Comparison of ENCODE assay signal across 8 cellular contexts in genomic region chr9:111926421-111926875, GRCh38. TPM values are rescaled to one million over a fixed set of nuclear protein-coding genes. Genes with fewer than 3 reads are reported as not detected.
A peak's percentile ranks its signal among the peaks of the same experiment; 100 is the strongest.
DNase-seq lines count a peak whose midpoint lies in the region; ATAC-seq and TF ChIP-seq lines count a peak whose summit lies in the region.

No MANE protein-coding gene starts in this region.

- no peaks in the 10 kb centered on the region for H3K4me1 Mint-ChIP-seq in progenitor cell of endocrine pancreas (ENCODE audit: low read depth)

- no peaks in the 10 kb centered on the region for H3K27me3 Mint-ChIP-seq in progenitor cell of endocrine pancreas

- ATAC-seq in GM19351 (IDR thresholded peaks at IDR 0.05; ENCODE audit: unreplicated experiment): peak; percentile 99
- peak; percentile 98 for ATAC-seq in HG03442 (IDR thresholded peaks at IDR 0.05; ENCODE audit: unreplicated experiment)
- peak; percentile 96 to 98 for ATAC-seq in activated CD4-positive, CD25-positive, alpha-beta regulatory T cell treated with anti-CD3 and anti-CD28 coated beads, Interleukin-2, amount 50 U/mL, for 24 hours
- peak; percentile 74 for ATAC-seq in esophagus mucosa

- no peaks in the 10 kb centered on the region for H3K9me3 Mint-ChIP-seq in progenitor cell of endocrine pancreas (ENCODE audit: low read depth)

- no peak overlapping the region for H3K27ac Mint-ChIP-seq in progenitor cell of endocrine pancreas

- TF ChIP-seq CTCF in progenitor cell of endocrine pancreas (IDR thresholded peaks at IDR 0.05; ENCODE audit: unreplicated experiment): no peak

- H3K36me3 Mint-ChIP-seq in progenitor cell of endocrine pancreas (ENCODE audit: insufficient read depth): peaks cover 18% of the 10 kb centered on the region

- peak; percentile 17 for DNase-seq in 8988T
- DNase-seq in stimulated activated CD4-positive, alpha-beta T cell treated with anti-CD3 and anti-CD28 coated beads, Interleukin-12 subunit alpha, Interleukin-12 subunit beta, amount 100 ng/mL, for 4 hours: peak; percentile 30
- no peak for DNase-seq in D341Med (ENCODE audit: low spot score)
- no peak for DNase-seq in progenitor cell of endocrine pancreas (ENCODE audit: low spot score, unreplicated experiment)

- no peak overlapping the region for H3K4me3 Mint-ChIP-seq in progenitor cell of endocrine pancreas (ENCODE audit: low read depth)

RNA-seq across cellular contexts. Expression of gene UGCG, which starts 29.8 kb away (rescaled TPM):
- total RNA-seq in esophagus mucosa (61.0 TPM), progenitor cell of endocrine pancreas (26.8 and 27.7 TPM in 2 replicates)

Comparison
In these comparisons a context has a peak if more than half of its experiments do, and no peak if none do; other contexts are left out.
1. DNase-seq: peak in 8988T (single experiment) and stimulated activated CD4-positive, alpha-beta T cell treated with anti-CD3 and anti-CD28 coated beads, Interleukin-12 subunit alpha, Interleukin-12 subunit beta, amount 100 ng/mL, for 4 hours (single experiment); none in D341Med (single experiment) and progenitor cell of endocrine pancreas (single experiment).
2. Peak in every context shown above with its lines, with median percentiles within 50 percentile points of each other: ATAC-seq.